14 cellular contexts compared by ENCODE assay signal in the genomic region with DNA sequence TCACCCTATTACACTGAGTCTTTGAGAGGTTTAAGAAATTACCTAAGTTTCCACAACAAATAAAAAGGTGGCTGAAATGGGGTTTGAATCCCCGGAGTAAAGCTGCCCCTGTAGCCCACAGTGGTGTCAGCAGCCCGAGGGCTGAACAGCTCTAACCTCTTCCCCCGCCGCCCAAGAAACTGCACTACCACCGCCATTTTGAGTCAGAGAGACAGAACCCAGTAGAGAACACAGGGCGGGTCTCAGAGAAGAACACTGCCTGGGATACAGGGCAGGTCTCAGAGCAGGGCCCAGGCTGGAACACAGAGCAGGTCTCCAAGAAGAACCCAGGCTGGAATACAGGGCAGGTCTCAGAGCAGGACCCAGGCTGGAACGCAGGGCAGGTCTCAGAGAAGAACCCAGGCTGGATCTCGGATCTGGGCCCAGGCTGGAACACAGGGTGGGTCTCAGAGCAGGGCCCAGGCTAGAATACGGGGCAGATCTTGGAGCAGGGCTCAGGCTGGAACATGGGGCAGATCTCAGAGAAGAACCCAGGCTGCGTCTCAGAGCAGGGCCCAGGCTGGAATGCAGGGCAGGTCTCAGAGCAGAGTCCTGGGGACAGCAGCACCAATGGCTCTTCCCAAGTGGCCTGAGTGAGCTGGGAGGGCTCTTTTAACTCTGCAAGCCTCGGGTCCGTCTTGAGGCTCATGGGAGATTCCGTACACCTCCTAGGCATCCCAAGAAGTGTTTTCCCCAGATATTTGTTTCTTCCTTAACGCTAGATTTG.
"Had no signal": no experiment of that assay in that cellular context is flagged by ENCODE, and none has a peak within 500 bp of the region (broad histone marks: within the 10 kb centered on the region; RNA-seq: fewer than 3 reads in every experiment).

No MANE protein-coding gene starts in this region.

- H3K9me3 ChIP-seq: gastrocnemius medialis, sigmoid colon, thoracic aorta, vagina had no signal

- H3K4me1 ChIP-seq: gastrocnemius medialis, sigmoid colon, vagina had no signal

- H3K27me3 ChIP-seq: gastrocnemius medialis, sigmoid colon, vagina had no signal

- H3K27ac Mint-ChIP-seq: activated CD4-positive, alpha-beta T cell treated with anti-CD3 and anti-CD28 coated beads, Interleukin-2, amount 10 ng/mL, durations not matched to agents 7 days and 5 days; activated CD8-positive, alpha-beta memory T cell treated with anti-CD3 and anti-CD28 coated beads, Interleukin-2, amount 10 ng/mL, durations not matched to agents 7 days and 5 days; activated CD8-positive, alpha-beta T cell treated with anti-CD3 and anti-CD28 coated beads for 36 hours; activated naive CD4-positive, alpha-beta T cell treated with anti-CD3 and anti-CD28 coated beads, Interleukin-2, amount 50 U/mL, for 24 hours; stimulated activated naive B cell treated with anti-CD40 and anti-IgM and Interleukin-4, amounts not matched to agents 10 μg/mL and 1 μg/mL and 100 μg/mL, for 72 hours had no signal

- H3K9me3 Mint-ChIP-seq: activated CD4-positive, alpha-beta T cell treated with anti-CD3 and anti-CD28 coated beads, Interleukin-2, amount 10 ng/mL, durations not matched to agents 7 days and 5 days; activated CD8-positive, alpha-beta T cell treated with anti-CD3 and anti-CD28 coated beads for 36 hours; activated naive CD4-positive, alpha-beta T cell treated with anti-CD3 and anti-CD28 coated beads, Interleukin-2, amount 50 U/mL, for 24 hours; nephron; stimulated activated naive B cell treated with anti-CD40 and anti-IgM and Interleukin-4, amounts not matched to agents 10 μg/mL and 1 μg/mL and 100 μg/mL, for 72 hours; type B pancreatic cell had no signal

- H3K4me3 Mint-ChIP-seq: activated CD4-positive, alpha-beta T cell treated with anti-CD3 and anti-CD28 coated beads, Interleukin-2, amount 10 ng/mL, durations not matched to agents 7 days and 5 days; activated CD8-positive, alpha-beta memory T cell treated with anti-CD3 and anti-CD28 coated beads, Interleukin-2, amount 10 ng/mL, durations not matched to agents 7 days and 5 days; activated CD8-positive, alpha-beta T cell treated with anti-CD3 and anti-CD28 coated beads for 36 hours; activated naive CD4-positive, alpha-beta T cell treated with anti-CD3 and anti-CD28 coated beads, Interleukin-2, amount 50 U/mL, for 24 hours; nephron; stimulated activated naive B cell treated with anti-CD40 and anti-IgM and Interleukin-4, amounts not matched to agents 10 μg/mL and 1 μg/mL and 100 μg/mL, for 72 hours; type B pancreatic cell had no signal

- H3K4me1 Mint-ChIP-seq: activated CD4-positive, alpha-beta T cell treated with anti-CD3 and anti-CD28 coated beads, Interleukin-2, amount 10 ng/mL, durations not matched to agents 7 days and 5 days; activated naive CD4-positive, alpha-beta T cell treated with anti-CD3 and anti-CD28 coated beads, Interleukin-2, amount 50 U/mL, for 24 hours; stimulated activated naive B cell treated with anti-CD40 and anti-IgM and Interleukin-4, amounts not matched to agents 10 μg/mL and 1 μg/mL and 100 μg/mL, for 72 hours had no signal

- H3K36me3 Mint-ChIP-seq: activated CD8-positive, alpha-beta memory T cell treated with anti-CD3 and anti-CD28 coated beads, Interleukin-2, amount 10 ng/mL, durations not matched to agents 7 days and 5 days; activated naive CD4-positive, alpha-beta T cell treated with anti-CD3 and anti-CD28 coated beads, Interleukin-2, amount 50 U/mL, for 24 hours; stimulated activated naive B cell treated with anti-CD40 and anti-IgM and Interleukin-4, amounts not matched to agents 10 μg/mL and 1 μg/mL and 100 μg/mL, for 72 hours; type B pancreatic cell had no signal

- H3K36me3 ChIP-seq: brain microvascular endothelial cell, gastrocnemius medialis, sigmoid colon, thoracic aorta, vagina had no signal

- H3K4me3 ChIP-seq: gastrocnemius medialis, sigmoid colon, smooth muscle cell, thoracic aorta, vagina had no signal

- DNase-seq: sigmoid colon had no signal

- H3K4me2 ChIP-seq: smooth muscle cell had no signal

- H3K27ac ChIP-seq: brain microvascular endothelial cell, gastrocnemius medialis, sigmoid colon, thoracic aorta, vagina, VCaP had no signal
